In genomic region chr11:106101370-106101769, GRCh38 we compare ENCODE assay signal across 8 cellular contexts.
"Had no signal": no experiment of that assay in that cellular context is flagged by ENCODE, and none has a peak within 500 bp of the region (broad histone marks: within the 10 kb centered on the region; RNA-seq: fewer than 3 reads in every experiment).

No MANE protein-coding gene starts in this region.

- H3K4me1 Mint-ChIP-seq: IgD-negative memory B cell had no signal

- DNase-seq: H7 had no signal

- H3K9me3 ChIP-seq: HAP-1 had no signal

- H3K27me3 Mint-ChIP-seq: IgD-negative memory B cell had no signal

- H3K27ac ChIP-seq: GM23248, HL-60 had no signal

- H3K4me1 ChIP-seq: HAP-1 had no signal

- H3K9ac ChIP-seq: GM23248 had no signal

- H3K4me3 Mint-ChIP-seq: HFFc6, IgD-negative memory B cell had no signal

- H3K4me3 ChIP-seq: GM23248, HAP-1 had no signal

- H3K9me3 Mint-ChIP-seq: HFFc6 had no signal

- H3K27ac Mint-ChIP-seq: HFFc6, IgD-negative memory B cell had no signal

- H2AFZ ChIP-seq: GM23248 had no signal

- FAIRE-seq: HepG2 had no signal

- ATAC-seq: HCT116 had no signal
